In genomic region chr16:28543072-28543471, GRCh38 we compare ENCODE assay signal across 14 cellular contexts. TPM values are rescaled to one million over a fixed set of nuclear protein-coding genes. Genes with fewer than 3 reads are reported as not detected.
DNase-seq lines count a peak whose midpoint lies in the region; ATAC-seq and TF ChIP-seq lines count a peak whose summit lies in the region.
"Had no signal": no experiment of that assay in that cellular context is flagged by ENCODE, and none has a peak within 500 bp of the region (broad histone marks: within the 10 kb centered on the region; RNA-seq: fewer than 3 reads in every experiment).

No MANE protein-coding gene starts in this region.

- H3K4me3 ChIP-seq in mucosa of rectum (ENCODE audit: low read length in 2 of 2): peak overlapping the region; percentile 50 to 61
- H3K4me3 ChIP-seq: BLaER1 had no signal

- peak overlapping the region; percentile 71 to 75 for H3K9ac ChIP-seq in mucosa of rectum (ENCODE audit: low read depth in 1 of 2, low read length in 2 of 2)
- H3K9ac ChIP-seq: BLaER1 had no signal

- DNase-seq in MV-4-11 (lab: John Stamatoyannopoulos, UW) (peak; percentile 91), amniotic epithelial cell (ENCODE audit: low read depth) (peak; percentile 56), GM20000 (ENCODE audit: low spot score) (no peak), UCSD-AML1 (lab: John Stamatoyannopoulos, UW; ENCODE audit: unreplicated experiment) (no peak), mesenteric fat pad (ENCODE audit: low spot score) (no peak)
- DNase-seq: activated naive CD4-positive, alpha-beta T cell treated with anti-CD3 and anti-CD28 coated beads, Interleukin-2, amount 50 U/mL, for 16 hours; stimulated activated CD4-positive, alpha-beta T cell treated with anti-CD3 and anti-CD28 coated beads, Interleukin-2, amount 100 ng/mL, for 24 hours; T1000 had no signal

- no peak for TF ChIP-seq CTCF in C4-2B (conservative IDR thresholded peaks at IDR 0.05)
- no peak for TF ChIP-seq CTCF in GM20000 (IDR thresholded peaks at IDR 0.05; ENCODE audit: extremely low read depth, missing control alignments)

- H3K4me1 ChIP-seq in mucosa of rectum (ENCODE audit: control insufficient read depth in 2 of 2, insufficient read depth in 2 of 2, low read length in 2 of 2): peaks cover 14 to 29% of the 10 kb centered on the region in 2 donors
- H3K4me1 ChIP-seq: BLaER1 had no signal

- H3K36me3 ChIP-seq in mucosa of rectum (ENCODE audit: control insufficient read depth in 2 of 2, insufficient read depth in 2 of 2, low read length in 2 of 2): no peaks in the 10 kb centered on the region
- H3K36me3 ChIP-seq: BLaER1 had no signal

- ATAC-seq in HG03439 (IDR thresholded peaks at IDR 0.05; ENCODE audit: unreplicated experiment): no peak

- H3K27ac ChIP-seq in C4-2B (peak overlapping the region; percentile 95), mucosa of rectum (ENCODE audit: low read depth in 2 of 2, low read length in 2 of 2) (peak overlapping the region; percentile 84 to 98)
- H3K27ac ChIP-seq: BLaER1 had no signal

- no peaks in the 10 kb centered on the region for H3K27me3 ChIP-seq in mucosa of rectum (ENCODE audit: control insufficient read depth in 2 of 2, insufficient read depth in 2 of 2, low read length in 2 of 2)
- H3K27me3 ChIP-seq: BLaER1 had no signal

- no peaks in the 10 kb centered on the region for H3K9me3 ChIP-seq in mucosa of rectum (ENCODE audit: control insufficient read depth in 2 of 2, low read length in 2 of 2)
- H3K9me3 ChIP-seq: BLaER1 had no signal

RNA-seq across cellular contexts. Expression of gene NUPR1, which starts 4.3 kb away (rescaled TPM):
- 116 TPM for total RNA-seq in mesenteric fat pad

RNA-seq across cellular contexts. Expression of gene SGF29, which starts 10.6 kb away (rescaled TPM):
- 16.6 TPM for total RNA-seq in mesenteric fat pad

RNA-seq across cellular contexts. Expression of gene IL27, which starts 36.4 kb away (rescaled TPM):
- total RNA-seq in mesenteric fat pad: not detected
- total RNA-seq: lung microvascular endothelial cell, M059J had no signal

RNA-seq across cellular contexts. Expression of gene APOBR, which starts 48.6 kb away (rescaled TPM):
- total RNA-seq in mesenteric fat pad: 4.1 TPM
- total RNA-seq: lung microvascular endothelial cell, M059J had no signal

RNA-seq across cellular contexts. Expression of gene CLN3, which starts 51.2 kb away (rescaled TPM):
- 25.2 TPM for total RNA-seq in mesenteric fat pad

Comparison
In these comparisons a context has a peak if more than half of its experiments do, and no peak if none do; other contexts are left out.
1. DNase-seq: peak in MV-4-11 (single experiment) and amniotic epithelial cell (single experiment); none in GM20000 (single experiment), UCSD-AML1 (single experiment) and mesenteric fat pad (single experiment).